1 cellular context compared by ENCODE assay signal in the genomic region with DNA sequence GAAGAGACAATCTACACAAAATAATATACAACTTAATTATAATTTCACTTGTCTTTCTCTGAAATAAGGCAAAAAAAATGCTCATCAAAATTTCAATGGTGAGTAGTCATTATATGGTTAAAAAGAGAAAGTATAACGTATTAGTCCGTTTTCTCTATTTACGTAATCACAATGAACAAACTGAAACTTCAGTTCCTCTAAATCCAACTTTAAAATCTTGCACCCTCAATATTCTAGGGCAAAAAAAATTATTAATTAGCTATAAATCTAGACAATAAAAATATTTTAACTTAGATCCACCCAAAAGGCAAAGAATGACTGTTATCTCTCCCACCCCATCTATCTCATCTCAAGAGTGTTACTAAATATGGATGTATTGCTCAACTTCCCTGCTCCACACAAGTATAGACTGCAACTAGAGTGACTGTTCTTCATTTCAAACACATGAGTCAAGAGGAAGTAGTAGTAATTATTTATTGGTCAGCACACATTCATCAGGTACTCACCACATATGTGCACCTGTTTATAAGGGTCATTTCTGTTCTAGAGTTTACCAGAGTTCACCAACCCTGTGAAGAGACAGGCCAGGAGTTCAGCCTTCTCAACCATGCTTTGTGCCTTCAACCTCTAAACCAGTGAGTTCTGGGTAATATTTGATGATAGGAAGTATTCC.
TF ChIP-seq lines count a peak whose summit lies in the region.

No MANE protein-coding gene starts in this region.

TF ChIP-seq in HepG2, 621 proteins besides CTCF, POLR2A, EP300 and RAD21 (continued from another document and continues in another):
- TF ChIP-seq, protein P1, sequence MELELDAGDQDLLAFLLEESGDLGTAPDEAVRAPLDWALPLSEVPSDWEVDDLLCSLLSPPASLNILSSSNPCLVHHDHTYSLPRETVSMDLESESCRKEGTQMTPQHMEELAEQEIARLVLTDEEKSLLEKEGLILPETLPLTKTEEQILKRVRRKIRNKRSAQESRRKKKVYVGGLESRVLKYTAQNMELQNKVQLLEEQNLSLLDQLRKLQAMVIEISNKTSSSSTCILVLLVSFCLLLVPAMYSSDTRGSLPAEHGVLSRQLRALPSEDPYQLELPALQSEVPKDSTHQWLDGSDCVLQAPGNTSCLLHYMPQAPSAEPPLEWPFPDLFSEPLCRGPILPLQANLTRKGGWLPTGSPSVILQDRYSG (CRISPR knock-in tag; IDR thresholded peaks at IDR 0.05), result 0 out of 2 replicates have a peak, but pooled peaks have one; percentile 29
- TF ChIP-seq TCF7L2 (IDR thresholded peaks at IDR 0.05; ENCODE audit: low read depth, low read length) (no peak), GATAD1 (CRISPR knock-in tag; IDR thresholded peaks at IDR 0.05) (peak; percentile 44; the same call in 1 of the 2 replicates), BRD4 (CRISPR knock-in tag; IDR thresholded peaks at IDR 0.05) (no peak), KDM3A (CRISPR knock-in tag; IDR thresholded peaks at IDR 0.05; ENCODE audit: low read depth) (no peak), SOX13 (IDR thresholded peaks at IDR 0.05) (no peak), SOX13 (CRISPR knock-in tag; conservative IDR thresholded peaks at IDR 0.05 in 1 of 2, IDR thresholded peaks at IDR 0.05 in 1 of 2) (peak in 1 of 2 experiments; percentile 81; a peak in 2 of 4 replicates), TOPORS (CRISPR knock-in tag; IDR thresholded peaks at IDR 0.05) (no peak), MLX (CRISPR knock-in tag; IDR thresholded peaks at IDR 0.05) (no peak; the same call in 1 of the 2 replicates), ZNF644 (CRISPR knock-in tag; IDR thresholded peaks at IDR 0.05; ENCODE audit: low read depth) (peak; percentile 62), ZBTB46 (CRISPR knock-in tag; IDR thresholded peaks at IDR 0.05; ENCODE audit: borderline replicate concordance) (no peak), ZFP36L2 (CRISPR knock-in tag; IDR thresholded peaks at IDR 0.05) (no peak), NFIC (IDR thresholded peaks at IDR 0.05; ENCODE audit: low read length) (peak; percentile 42; the same call in 1 of the 2 replicates), AHDC1 (CRISPR knock-in tag; IDR thresholded peaks at IDR 0.05; ENCODE audit: borderline replicate concordance) (peak; percentile 61; the same call in 1 of the 2 replicates), ZNF552 (CRISPR knock-in tag; IDR thresholded peaks at IDR 0.05; ENCODE audit: borderline replicate concordance) (no peak), ZSCAN21 (CRISPR knock-in tag; IDR thresholded peaks at IDR 0.05; ENCODE audit: borderline replicate concordance) (no peak), ZEB1 (IDR thresholded peaks at IDR 0.05; ENCODE audit: insufficient replicate concordance, low read depth) (no peak), GTF2F1 (IDR thresholded peaks at IDR 0.05; ENCODE audit: low read length) (no peak), ZNF800 (CRISPR knock-in tag; IDR thresholded peaks at IDR 0.05) (0 out of 2 replicates have a peak, but pooled peaks have one; percentile 31), HNRNPUL1 (IDR thresholded peaks at IDR 0.05; ENCODE audit: low read depth, low read length) (no peak), POLR2G (IDR thresholded peaks at IDR 0.05; ENCODE audit: low read depth, low read length) (no peak), SETDB1 (CRISPR knock-in tag; IDR thresholded peaks at IDR 0.05; ENCODE audit: borderline replicate concordance) (no peak), SOX5 (CRISPR knock-in tag; IDR thresholded peaks at IDR 0.05; ENCODE audit: borderline replicate concordance) (peak; percentile 81; the same call in 1 of the 2 replicates), CBFB (CRISPR knock-in tag; IDR thresholded peaks at IDR 0.05) (no peak), ZNF720 (CRISPR knock-in tag; IDR thresholded peaks at IDR 0.05) (no peak), RARA (CRISPR knock-in tag; IDR thresholded peaks at IDR 0.05) (peak; percentile 89), NONO (IDR thresholded peaks at IDR 0.05) (no peak), NONO (CRISPR knock-in tag; conservative IDR thresholded peaks at IDR 0.05) (no peak), PAX8 (CRISPR knock-in tag; IDR thresholded peaks at IDR 0.05; ENCODE audit: borderline replicate concordance) (no peak), ZNF549 (CRISPR knock-in tag; IDR thresholded peaks at IDR 0.05) (no peak), HDAC2 (CRISPR knock-in tag; IDR thresholded peaks at IDR 0.05) (0 out of 2 replicates have a peak, but pooled peaks have one; percentile 45)
- TF ChIP-seq, protein P2, sequence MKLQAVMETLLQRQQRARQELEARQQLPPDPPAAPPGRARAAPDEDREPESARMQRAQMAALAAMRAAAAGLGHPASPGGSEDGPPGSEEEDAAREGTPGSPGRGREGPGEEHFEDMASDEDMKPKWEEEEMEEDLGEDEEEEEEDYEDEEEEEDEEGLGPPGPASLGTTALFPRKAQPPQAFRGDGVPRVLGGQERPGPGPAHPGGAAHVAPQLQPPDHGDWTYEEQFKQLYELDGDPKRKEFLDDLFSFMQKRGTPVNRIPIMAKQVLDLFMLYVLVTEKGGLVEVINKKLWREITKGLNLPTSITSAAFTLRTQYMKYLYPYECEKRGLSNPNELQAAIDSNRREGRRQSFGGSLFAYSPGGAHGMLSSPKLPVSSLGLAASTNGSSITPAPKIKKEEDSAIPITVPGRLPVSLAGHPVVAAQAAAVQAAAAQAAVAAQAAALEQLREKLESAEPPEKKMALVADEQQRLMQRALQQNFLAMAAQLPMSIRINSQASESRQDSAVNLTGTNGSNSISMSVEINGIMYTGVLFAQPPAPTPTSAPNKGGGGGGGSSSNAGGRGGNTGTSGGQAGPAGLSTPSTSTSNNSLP (IDR thresholded peaks at IDR 0.05; ENCODE audit: low read depth, low read length), result peak; percentile 91
- TF ChIP-seq, protein P3, sequence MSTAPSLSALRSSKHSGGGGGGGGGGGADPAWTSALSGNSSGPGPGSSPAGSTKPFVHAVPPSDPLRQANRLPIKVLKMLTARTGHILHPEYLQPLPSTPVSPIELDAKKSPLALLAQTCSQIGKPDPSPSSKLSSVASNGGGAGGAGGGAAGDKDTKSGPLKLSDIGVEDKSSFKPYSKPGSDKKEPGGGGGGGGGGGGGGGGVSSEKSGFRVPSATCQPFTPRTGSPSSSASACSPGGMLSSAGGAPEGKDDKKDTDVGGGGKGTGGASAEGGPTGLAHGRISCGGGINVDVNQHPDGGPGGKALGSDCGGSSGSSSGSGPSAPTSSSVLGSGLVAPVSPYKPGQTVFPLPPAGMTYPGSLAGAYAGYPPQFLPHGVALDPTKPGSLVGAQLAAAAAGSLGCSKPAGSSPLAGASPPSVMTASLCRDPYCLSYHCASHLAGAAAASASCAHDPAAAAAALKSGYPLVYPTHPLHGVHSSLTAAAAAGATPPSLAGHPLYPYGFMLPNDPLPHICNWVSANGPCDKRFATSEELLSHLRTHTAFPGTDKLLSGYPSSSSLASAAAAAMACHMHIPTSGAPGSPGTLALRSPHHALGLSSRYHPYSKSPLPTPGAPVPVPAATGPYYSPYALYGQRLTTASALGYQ (CRISPR knock-in tag; IDR thresholded peaks at IDR 0.05), result 0 out of 2 replicates have a peak, but pooled peaks have one; percentile 51
- TF ChIP-seq, protein P4, sequence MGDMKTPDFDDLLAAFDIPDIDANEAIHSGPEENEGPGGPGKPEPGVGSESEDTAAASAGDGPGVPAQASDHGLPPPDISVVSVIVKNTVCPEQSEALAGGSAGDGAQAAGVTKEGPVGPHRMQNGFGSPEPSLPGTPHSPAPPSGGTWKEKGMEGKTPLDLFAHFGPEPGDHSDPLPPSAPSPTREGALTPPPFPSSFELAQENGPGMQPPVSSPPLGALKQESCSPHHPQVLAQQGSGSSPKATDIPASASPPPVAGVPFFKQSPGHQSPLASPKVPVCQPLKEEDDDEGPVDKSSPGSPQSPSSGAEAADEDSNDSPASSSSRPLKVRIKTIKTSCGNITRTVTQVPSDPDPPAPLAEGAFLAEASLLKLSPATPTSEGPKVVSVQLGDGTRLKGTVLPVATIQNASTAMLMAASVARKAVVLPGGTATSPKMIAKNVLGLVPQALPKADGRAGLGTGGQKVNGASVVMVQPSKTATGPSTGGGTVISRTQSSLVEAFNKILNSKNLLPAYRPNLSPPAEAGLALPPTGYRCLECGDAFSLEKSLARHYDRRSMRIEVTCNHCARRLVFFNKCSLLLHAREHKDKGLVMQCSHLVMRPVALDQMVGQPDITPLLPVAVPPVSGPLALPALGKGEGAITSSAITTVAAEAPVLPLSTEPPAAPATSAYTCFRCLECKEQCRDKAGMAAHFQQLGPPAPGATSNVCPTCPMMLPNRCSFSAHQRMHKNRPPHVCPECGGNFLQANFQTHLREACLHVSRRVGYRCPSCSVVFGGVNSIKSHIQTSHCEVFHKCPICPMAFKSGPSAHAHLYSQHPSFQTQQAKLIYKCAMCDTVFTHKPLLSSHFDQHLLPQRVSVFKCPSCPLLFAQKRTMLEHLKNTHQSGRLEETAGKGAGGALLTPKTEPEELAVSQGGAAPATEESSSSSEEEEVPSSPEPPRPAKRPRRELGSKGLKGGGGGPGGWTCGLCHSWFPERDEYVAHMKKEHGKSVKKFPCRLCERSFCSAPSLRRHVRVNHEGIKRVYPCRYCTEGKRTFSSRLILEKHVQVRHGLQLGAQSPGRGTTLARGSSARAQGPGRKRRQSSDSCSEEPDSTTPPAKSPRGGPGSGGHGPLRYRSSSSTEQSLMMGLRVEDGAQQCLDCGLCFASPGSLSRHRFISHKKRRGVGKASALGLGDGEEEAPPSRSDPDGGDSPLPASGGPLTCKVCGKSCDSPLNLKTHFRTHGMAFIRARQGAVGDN (CRISPR knock-in tag; IDR thresholded peaks at IDR 0.05), result no peak
